In genomic region chr9:36504154-36504550, GRCh38 we compare ENCODE assay signal across 17 cellular contexts.
DNase-seq lines count a peak whose midpoint lies in the region; ATAC-seq and TF ChIP-seq lines count a peak whose summit lies in the region.
"Had no signal": no experiment of that assay in that cellular context is flagged by ENCODE, and none has a peak within 500 bp of the region (broad histone marks: within the 10 kb centered on the region; RNA-seq: fewer than 3 reads in every experiment).

No MANE protein-coding gene starts in this region.

- H3K4me3 Mint-ChIP-seq in activated naive CD8-positive, alpha-beta T cell treated with anti-CD3 and anti-CD28 coated beads, Interleukin-2, amount 10 ng/mL, durations not matched to agents 7 days and 5 days: peak overlapping the region; percentile 12
- H3K4me3 Mint-ChIP-seq: IgD-negative memory B cell had no signal

- intact Hi-C loops in posterior vena cava (cut with DNase I): no loop called here

- no peaks in the 10 kb centered on the region for H3K79me2 ChIP-seq in OCI-LY3 (ENCODE audit: low read length)

- ATAC-seq in activated naive CD8-positive, alpha-beta T cell treated with anti-CD3 and anti-CD28 coated beads, Interleukin-2, amount 10 ng/mL, durations not matched to agents 7 days and 5 days (ENCODE audit: low read depth): peak; percentile 64
- ATAC-seq in GM19035 (IDR thresholded peaks at IDR 0.05; ENCODE audit: unreplicated experiment) (no peak), GM19328 (IDR thresholded peaks at IDR 0.05; ENCODE audit: unreplicated experiment) (no peak)
- ATAC-seq: gastrocnemius medialis, Panc1, right cardiac atrium, SK-N-SH treated with all-trans-retinoic acid at 6 μM for 48 hours had no signal

- peak overlapping the region; percentile 81 for H3K27ac Mint-ChIP-seq in activated naive CD8-positive, alpha-beta T cell treated with anti-CD3 and anti-CD28 coated beads, Interleukin-2, amount 10 ng/mL, durations not matched to agents 7 days and 5 days
- H3K27ac Mint-ChIP-seq: IgD-negative memory B cell had no signal

- H3K27me3 Mint-ChIP-seq in activated naive CD8-positive, alpha-beta T cell treated with anti-CD3 and anti-CD28 coated beads, Interleukin-2, amount 10 ng/mL, durations not matched to agents 7 days and 5 days: no peaks in the 10 kb centered on the region

- no peak overlapping the region for H3K9ac ChIP-seq in OCI-LY3 (ENCODE audit: low read length)

- peaks cover 28% of the 10 kb centered on the region for H3K4me1 Mint-ChIP-seq in activated naive CD8-positive, alpha-beta T cell treated with anti-CD3 and anti-CD28 coated beads, Interleukin-2, amount 10 ng/mL, durations not matched to agents 7 days and 5 days

- DNase-seq in stimulated activated naive CD4-positive, alpha-beta T cell (lab: John Stamatoyannopoulos, UW): peak in 5 of 6 experiments; percentile 7 to 53 (median 13)
- DNase-seq in stimulated activated naive CD4-positive, alpha-beta T cell treated with Interleukin-2 at 50 U/mL for 16 hours (lab: John Stamatoyannopoulos, UW): no peak
- DNase-seq in activated naive CD8-positive, alpha-beta T cell treated with anti-CD3 and anti-CD28 coated beads, Interleukin-2, amount 10 ng/mL, durations not matched to agents 7 days and 5 days: no peak
- no peak for DNase-seq in posterior vena cava (ENCODE audit: low spot score)
- DNase-seq: DMS 273 treated with DMSO at 0.1 percent for 48 hours, gastrocnemius medialis, mucosa of descending colon, NCI-H1105 treated with DMSO at 0.1 percent for 48 hours, right cardiac atrium, testis had no signal

- no peak for TF ChIP-seq CTCF in OCI-LY3 (IDR thresholded peaks at IDR 0.05; ENCODE audit: low read depth, low read length)

- POLR2A ChIA-PET in activated naive CD8-positive, alpha-beta T cell treated with anti-CD3 and anti-CD28 coated beads, Interleukin-2, amount 10 ng/mL, durations not matched to agents 7 days and 5 days (lab: Charles Lee): interaction anchor here (0.6 to 2.0 kb wide), 5 partner anchors 16 to 983 kb away, joined by 3 to 22 read pairs (median 3); no protein-coding TSS in a partner anchor

- no peak overlapping the region for H3K4me3 ChIP-seq in OCI-LY3 (ENCODE audit: low read length)
- H3K4me3 ChIP-seq: breast epithelium, gastrocnemius medialis, mucosa of descending colon, testis had no signal

- no peaks in the 10 kb centered on the region for H3K4me1 ChIP-seq in OCI-LY3 (ENCODE audit: low read length)
- H3K4me1 ChIP-seq: breast epithelium, gastrocnemius medialis, testis had no signal

- H3K27me3 ChIP-seq in OCI-LY3 (ENCODE audit: low read depth, low read length): peaks cover 10% of the 10 kb centered on the region; the same call in 1 of the 2 replicates
- H3K27me3 ChIP-seq: breast epithelium, gastrocnemius medialis, testis had no signal

- H3K4me2 ChIP-seq in OCI-LY3 (ENCODE audit: low read length): no peak overlapping the region

- no peaks in the 10 kb centered on the region for H3K9me3 Mint-ChIP-seq in activated naive CD8-positive, alpha-beta T cell treated with anti-CD3 and anti-CD28 coated beads, Interleukin-2, amount 10 ng/mL, durations not matched to agents 7 days and 5 days
- H3K9me3 Mint-ChIP-seq: IgD-negative memory B cell had no signal

- H3K27ac ChIP-seq in OCI-LY3 (ENCODE audit: low read length): no peak overlapping the region
- H3K27ac ChIP-seq: breast epithelium, gastrocnemius medialis, testis had no signal

- H2AFZ ChIP-seq in OCI-LY3 (ENCODE audit: low read depth, low read length): peak overlapping the region; percentile 9; the same call in 1 of the 2 replicates

- H3K9me3 ChIP-seq in OCI-LY3 (ENCODE audit: insufficient read depth, low read length): no peaks in the 10 kb centered on the region
- H3K9me3 ChIP-seq: breast epithelium, gastrocnemius medialis, mucosa of descending colon, testis had no signal

- H4K20me1 ChIP-seq in OCI-LY3 (ENCODE audit: insufficient read depth, low read length): no peaks in the 10 kb centered on the region

- peaks cover 1% of the 10 kb centered on the region for H3K36me3 Mint-ChIP-seq in activated naive CD8-positive, alpha-beta T cell treated with anti-CD3 and anti-CD28 coated beads, Interleukin-2, amount 10 ng/mL, durations not matched to agents 7 days and 5 days
- H3K36me3 Mint-ChIP-seq: IgD-negative memory B cell had no signal

- H3K36me3 ChIP-seq in OCI-LY3 (replicated peaks; ENCODE audit: low read depth, low read length): no peaks in the 10 kb centered on the region
- H3K36me3 ChIP-seq: breast epithelium, gastrocnemius medialis had no signal

Comparison
In these comparisons a context has a peak if more than half of its experiments do, and no peak if none do; other contexts are left out.
1. DNase-seq: peak in stimulated activated naive CD4-positive, alpha-beta T cell (5 of 6); none in stimulated activated naive CD4-positive, alpha-beta T cell treated with Interleukin-2 at 50 U/mL for 16 hours (single experiment), activated naive CD8-positive, alpha-beta T cell treated with anti-CD3 and anti-CD28 coated beads, Interleukin-2, amount 10 ng/mL, durations not matched to agents 7 days and 5 days (single experiment) and posterior vena cava (single experiment).